1 cellular context compared by ENCODE assay signal in genomic region chr5:76384189-76384588, GRCh38.
TF ChIP-seq lines count a peak whose summit lies in the region.

No MANE protein-coding gene starts in this region.

TF ChIP-seq in WTC11, 78 proteins besides CTCF, POLR2A, EP300 and RAD21 (continued from another document):
- TF ChIP-seq ZSCAN18 (CRISPR knock-in tag; IDR thresholded peaks at IDR 0.05) (no peak), ZNF263 (CRISPR knock-in tag; IDR thresholded peaks at IDR 0.05; ENCODE audit: low read depth) (no peak), TCF7 (CRISPR knock-in tag; IDR thresholded peaks at IDR 0.05; ENCODE audit: low read depth) (no peak), E2F4 (CRISPR knock-in tag; IDR thresholded peaks at IDR 0.05; ENCODE audit: borderline replicate concordance, low read depth) (no peak)
